1 cellular context compared by ENCODE assay signal in the genomic region with DNA sequence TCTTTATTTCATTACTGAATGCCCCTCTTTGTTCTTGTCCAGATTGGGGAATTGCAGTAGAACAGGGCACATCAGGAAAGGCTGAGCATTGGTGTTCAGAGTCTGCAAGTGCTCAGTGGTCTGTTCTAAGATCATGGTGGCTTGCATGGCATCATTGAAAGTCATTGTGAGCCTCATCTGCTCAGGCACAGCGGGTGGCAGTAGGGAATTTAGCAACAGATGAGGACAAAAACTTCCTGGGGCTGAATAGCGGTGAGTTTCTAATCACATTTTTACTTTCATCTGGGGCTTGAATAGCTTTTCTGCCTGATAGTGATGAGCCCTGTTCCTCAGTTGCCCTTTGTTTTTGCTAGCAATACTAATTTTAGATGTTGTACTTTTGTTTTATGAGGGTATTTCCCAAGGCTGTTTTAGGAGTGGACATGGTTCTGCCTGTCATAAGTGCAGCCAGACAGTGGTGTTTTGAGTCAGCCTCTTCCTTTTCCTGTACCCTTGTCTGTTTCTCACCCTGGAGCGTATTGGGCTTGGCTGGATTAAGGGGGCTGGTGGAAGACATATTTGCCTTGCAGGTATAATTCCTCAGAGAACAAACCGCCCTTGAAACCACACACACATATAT.
TF ChIP-seq lines count a peak whose summit lies in the region.

No MANE protein-coding gene starts in this region.

TF ChIP-seq in WTC11, 78 proteins besides CTCF, POLR2A, EP300 and RAD21 (continued from another document):
- TF ChIP-seq, protein P1, sequence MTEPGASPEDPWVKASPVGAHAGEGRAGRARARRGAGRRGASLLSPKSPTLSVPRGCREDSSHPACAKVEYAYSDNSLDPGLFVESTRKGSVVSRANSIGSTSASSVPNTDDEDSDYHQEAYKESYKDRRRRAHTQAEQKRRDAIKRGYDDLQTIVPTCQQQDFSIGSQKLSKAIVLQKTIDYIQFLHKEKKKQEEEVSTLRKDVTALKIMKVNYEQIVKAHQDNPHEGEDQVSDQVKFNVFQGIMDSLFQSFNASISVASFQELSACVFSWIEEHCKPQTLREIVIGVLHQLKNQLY (CRISPR knock-in tag; IDR thresholded peaks at IDR 0.05), result no peak
